Comparison of ENCODE assay signal across 19 cellular contexts in the genomic region with DNA sequence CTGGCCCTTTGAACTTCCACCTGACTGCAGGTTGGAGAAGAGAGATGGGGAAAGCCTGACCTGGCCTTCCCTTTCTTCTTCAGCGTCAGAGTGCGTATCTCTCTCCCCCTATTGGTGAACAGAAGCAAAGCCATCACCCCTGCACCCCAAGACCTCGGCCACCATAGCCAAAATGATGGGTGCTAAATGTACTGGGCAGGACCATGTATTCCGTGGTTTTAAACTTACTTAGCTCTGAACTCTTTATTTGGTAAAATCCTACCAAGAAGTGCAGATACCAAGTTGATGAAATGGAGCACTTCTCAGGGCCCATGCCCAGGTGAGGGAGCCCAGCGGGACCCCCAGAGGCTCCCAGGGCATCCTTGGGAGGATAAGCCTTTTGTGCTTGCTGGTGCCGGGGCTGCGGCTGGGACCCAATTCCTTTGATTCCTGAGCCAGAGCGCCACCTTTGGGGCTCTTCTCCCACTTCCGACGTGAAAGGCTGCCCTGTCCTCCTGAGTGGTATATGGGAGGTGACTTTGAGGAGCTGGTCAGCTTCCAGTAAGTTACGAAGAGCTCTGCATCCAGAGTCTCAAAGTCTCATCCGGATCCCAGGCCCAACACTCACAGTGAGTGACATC. TPM values are rescaled to one million over a fixed set of nuclear protein-coding genes. Genes with fewer than 3 reads are reported as not detected.
DNase-seq lines count a peak whose midpoint lies in the region; ATAC-seq, FAIRE-seq and TF ChIP-seq lines count a peak whose summit lies in the region.
"Had no signal": no experiment of that assay in that cellular context is flagged by ENCODE, and none has a peak within 500 bp of the region (broad histone marks: within the 10 kb centered on the region; RNA-seq: fewer than 3 reads in every experiment).

No MANE protein-coding gene starts in this region.

- no peak for TF ChIP-seq RAD21 in K562 (CRISPR knock-in tag; conservative IDR thresholded peaks at IDR 0.05 in 1 of 2, IDR thresholded peaks at IDR 0.05 in 1 of 2)

- POLR2A ChIA-PET in K562 (lab: Yijun Ruan, JAX), result interaction anchor here (2.2 kb wide), 1 partner anchor 11 kb away, joined by 9 read pairs; no protein-coding TSS in a partner anchor

- TF ChIP-seq POLR2A in K562 (conservative IDR thresholded peaks at IDR 0.05), result no peak

- H2AFZ ChIP-seq in K562 (ENCODE audit: low read depth, low read length), result no peak overlapping the region

- 90% methylated on average over 9 of the region's 12 CpGs for WGBS in K562 (ENCODE audit: insufficient coverage, low coverage, missing lambda C conversion rate)

- CTCF ChIA-PET in K562 (lab: Yijun Ruan, JAX; ENCODE audit: low intra/inter-chr PET ratio), result no interaction called here

- no peak overlapping the region for H3K4me3 ChIP-seq in K562
- H3K4me3 ChIP-seq: ascending aorta, thoracic aorta had no signal

- H3K9ac ChIP-seq in K562 (ENCODE audit: insufficient read depth in 1 of 2, low read depth in 2 of 2, low read length in 2 of 2), result no peak overlapping the region

- H3K27me3 Mint-ChIP-seq in IgD-negative memory B cell (no peaks in the 10 kb centered on the region), osteocyte (ENCODE audit: unreplicated experiment) (peaks cover 31% of the 10 kb centered on the region)
- H3K27me3 Mint-ChIP-seq: naive B cell had no signal

- peaks cover 10% of the 10 kb centered on the region; the same call in 1 of the 2 replicates for H4K20me1 ChIP-seq in K562 (replicated peaks; ENCODE audit: control insufficient read depth, insufficient read depth, low read length)

- H3K9me3 ChIP-seq in K562 (replicated peaks; ENCODE audit: control insufficient read depth, insufficient read depth, low read depth, low read length), result no peaks in the 10 kb centered on the region
- H3K9me3 ChIP-seq: ascending aorta, thoracic aorta had no signal

- TF ChIP-seq CTCF in K562 (IDR thresholded peaks at IDR 0.05 in 2 of 3, conservative IDR thresholded peaks at IDR 0.05 in 1 of 3; ENCODE audit: insufficient read depth in 2 of 3, low read depth in 1 of 3, low read length in 3 of 3) (0 out of 6 replicates have a peak, but pooled peaks of 1 of the 3 experiments have one; percentile 29), osteocyte (IDR thresholded peaks at IDR 0.05) (no peak)

- no peaks in the 10 kb centered on the region for H3K9me3 Mint-ChIP-seq in IgD-negative memory B cell
- H3K9me3 Mint-ChIP-seq in osteocyte (ENCODE audit: unreplicated experiment), result no peaks in the 10 kb centered on the region
- H3K9me3 Mint-ChIP-seq: naive B cell had no signal

- FAIRE-seq in K562 (lab: Jason Lieb, UNC), result no peak
- FAIRE-seq: frontal cortex, GM12891 had no signal

- H3K36me3 ChIP-seq in K562 (ENCODE audit: control insufficient read depth, insufficient read depth, low read length), result peaks cover 95% of the 10 kb centered on the region

- H3K27ac ChIP-seq in K562 (ENCODE audit: extremely low read depth, low read depth, low read length), result no peak overlapping the region
- H3K27ac ChIP-seq: ascending aorta, thoracic aorta had no signal

- intact Hi-C loops in K562 (cut with micrococcal nuclease), result no loop called here

- no peaks in the 10 kb centered on the region for H3K9me1 ChIP-seq in K562 (ENCODE audit: control insufficient read depth, insufficient read depth, low read length)

- in situ Hi-C loops in K562 (cut with MboI), result loop anchor here (25.0 kb wide), 1 partner anchor 396 kb away; no protein-coding TSS in a partner anchor

- DNase-seq in DMS53 (lab: John Stamatoyannopoulos, UW), result peak; percentile 75
- no peak for DNase-seq in DMS53 treated with DMSO at 0.1 percent for 48 hours (lab: John Stamatoyannopoulos, UW; ENCODE audit: unreplicated experiment)
- no peak for DNase-seq in K562 (ENCODE audit: extremely low read depth in 1 of 4, low spot score in 3 of 4)
- DNase-seq in osteocyte (ENCODE audit: extremely low spot score, unreplicated experiment), result peak; percentile 78
- no peak for DNase-seq in NCI-H1417 (lab: John Stamatoyannopoulos, UW)
- DNase-seq in activated effector memory CD4-positive, alpha-beta T cell treated with Interleukin-2 at 50 U/mL for 16 hours, result no peak
- DNase-seq: 8988T; Calu3; effector CD4-positive, alpha-beta T cell; naive B cell; NCI-H1105; NCI-H446 had no signal

- no peaks in the 10 kb centered on the region for H3K36me3 Mint-ChIP-seq in IgD-negative memory B cell
- H3K36me3 Mint-ChIP-seq in osteocyte (ENCODE audit: unreplicated experiment), result no peaks in the 10 kb centered on the region

- H3K4me3 Mint-ChIP-seq in IgD-negative memory B cell, result no peak overlapping the region
- no peak overlapping the region for H3K4me3 Mint-ChIP-seq in osteocyte (ENCODE audit: unreplicated experiment)

- TF ChIP-seq EP300 in K562 (IDR thresholded peaks at IDR 0.05; ENCODE audit: low read length), result no peak

- ATAC-seq in K562 (no peak; the same call in 2 of the 3 replicates), GM21381 (IDR thresholded peaks at IDR 0.05; ENCODE audit: unreplicated experiment) (no peak)

- BruUV-seq in K562 (replicated peaks; lab: Mats Ljungman, UMichigan), result no TSS peak

- no peaks in the 10 kb centered on the region; a peak in 2 of 5 replicates for H3K4me1 ChIP-seq in K562 (replicated peaks in 1 of 2; ENCODE audit: control insufficient read depth in 2 of 2, insufficient read depth in 2 of 2, low read length in 2 of 2)

- H3K4me1 Mint-ChIP-seq in IgD-negative memory B cell (peaks cover 6 to 22% (median 10%) of the 10 kb centered on the region in 3 donors), osteocyte (ENCODE audit: unreplicated experiment) (no peaks in the 10 kb centered on the region)

- H3K27me3 ChIP-seq in K562 (ENCODE audit: control insufficient read depth in 2 of 2, insufficient read depth in 2 of 2, low read length in 2 of 2), result no peaks in the 10 kb centered on the region
- H3K27me3 ChIP-seq: ascending aorta had no signal

- H3K27ac Mint-ChIP-seq in IgD-negative memory B cell (peak overlapping the region in 2 of 3 donors; percentile 16 to 32), osteocyte (ENCODE audit: unreplicated experiment) (no peak overlapping the region)

- no peak overlapping the region for H3K4me2 ChIP-seq in K562 (ENCODE audit: insufficient read depth, low read length)

- peaks cover 57% of the 10 kb centered on the region for H3K79me2 ChIP-seq in K562 (ENCODE audit: control insufficient read depth, insufficient read depth, low read length)

TF ChIP-seq in K562, 482 proteins besides CTCF, POLR2A, EP300 and RAD21 (continues in another document):
- TF ChIP-seq FUS (optimal IDR thresholded peaks at IDR 0.05; ENCODE audit: low read depth, low read length) (no peak), POLR2G (IDR thresholded peaks at IDR 0.05; ENCODE audit: low read depth, low read length) (0 out of 2 replicates have a peak, but pooled peaks have one; percentile 7), LARP7 (IDR thresholded peaks at IDR 0.05) (no peak)

RNA-seq across cellular contexts. Expression of gene CCND2, which starts 9.4 kb away (rescaled TPM):
- 11.7 TPM for polyA plus RNA-seq in IgD-negative memory B cell
- total RNA-seq in K562 (2011; cell fraction: chromatin; rRNA removed; ENCODE audit: low replicate concordance), result 52.6 and 55.6 TPM in 2 replicates
- total RNA-seq in K562 (2011; cell fraction: nucleolus; rRNA removed), result 37.4 and 40.2 TPM in 2 replicates
- total RNA-seq in K562 (2011; cell fraction: nucleoplasm; rRNA removed), result 57.5 and 64.9 TPM in 2 replicates
- total RNA-seq in K562 (2014; rRNA removed), result 39.6 and 52.1 TPM in 2 replicates
- 68.9 and 71.9 TPM in 2 replicates for total RNA-seq in K562 (2014; rRNA removed; fragmentation: Illumina TruSeq; extraction: Trizol)
- 49.7 and 53.2 TPM in 2 replicates for total RNA-seq in K562 (2015; rRNA removed; fragmentation: Illumina TruSeq; extraction: Trizol)
- 93.5 and 99.3 TPM in 2 replicates for total RNA-seq in K562 (2021)
- polyA plus RNA-seq in K562 (2011; rRNA removed), result 36.9 and 42.9 TPM in 2 replicates
- 20.5 and 35.3 TPM in 2 replicates for polyA plus RNA-seq in K562 (2011; cell fraction: cytosol; rRNA removed)
- polyA plus RNA-seq in K562 (2011; cell fraction: nucleus; rRNA removed), result 28.5 and 42.5 TPM in 2 replicates
- polyA plus RNA-seq in K562 (2012), result 12.1 and 12.4 TPM in 2 replicates
- 12.6 and 13.6 TPM in 2 replicates for polyA plus RNA-seq in K562 (2014; fragmentation: Illumina TruSeq; extraction: Trizol)
- 10 to 100 TPM; 13.7 to 47.6 TPM for polyA plus RNA-seq in K562 (2014; fragmentation: Nextera tagmentation; extraction: Ambion mirVana)
- 30.3 and 33.2 TPM in 2 replicates for polyA plus RNA-seq in K562 (2014; rRNA removed)
- polyA minus RNA-seq in K562 (2011; rRNA and poly(A)+ RNA removed), result 109 and 119 TPM in 2 replicates
- polyA minus RNA-seq in K562 (2011; cell fraction: cytosol; rRNA and poly(A)+ RNA removed), result 68.1 and 69.3 TPM in 2 replicates
- polyA minus RNA-seq in K562 (2011; cell fraction: nucleus; rRNA and poly(A)+ RNA removed), result 21.5 and 41.5 TPM in 2 replicates
- 9.8 and 12.6 TPM in 2 replicates for total RNA-seq in osteocyte
- total RNA-seq: RPMI7951 had no signal

RNA-seq across cellular contexts. Expression of gene TIGAR, which starts 38.0 kb away (rescaled TPM):
- polyA plus RNA-seq in IgD-negative memory B cell, result 5.2 TPM
- 0.86 TPM in 2 replicates for total RNA-seq in K562 (2011; cell fraction: chromatin; rRNA removed; ENCODE audit: low replicate concordance)
- 0.66 and 0.67 TPM in 2 replicates for total RNA-seq in K562 (2011; cell fraction: nucleolus; rRNA removed)
- 0.84 and 0.88 TPM in 2 replicates for total RNA-seq in K562 (2011; cell fraction: nucleoplasm; rRNA removed)
- not detected in 2 replicates for total RNA-seq in K562 (2014; rRNA removed)
- total RNA-seq in K562 (2014; rRNA removed; fragmentation: Illumina TruSeq; extraction: Trizol), result 0.38 TPM in 1 of 2 replicates, not detected in the other
- total RNA-seq in K562 (2015; rRNA removed; fragmentation: Illumina TruSeq; extraction: Trizol), result 0.11 TPM in 2 replicates
- total RNA-seq in K562 (2021), result 0.07 and 1.0 TPM in 2 replicates
- 0.11 and 0.61 TPM in 2 replicates for polyA plus RNA-seq in K562 (2011; rRNA removed)
- polyA plus RNA-seq in K562 (2011; cell fraction: cytosol; rRNA removed), result 0.06 and 0.19 TPM in 2 replicates
- polyA plus RNA-seq in K562 (2011; cell fraction: nucleus; rRNA removed), result 0.11 and 0.14 TPM in 2 replicates
- 0.03 and 0.48 TPM in 2 replicates for polyA plus RNA-seq in K562 (2012)
- 0.28 and 0.33 TPM in 2 replicates for polyA plus RNA-seq in K562 (2014; fragmentation: Illumina TruSeq; extraction: Trizol)
- polyA plus RNA-seq in K562 (2014; fragmentation: Nextera tagmentation; extraction: Ambion mirVana), result under 1 TPM; 0.50 to 0.63 TPM
- 0.04 and 0.53 TPM in 2 replicates for polyA plus RNA-seq in K562 (2014; rRNA removed)
- polyA minus RNA-seq in K562 (2011; rRNA and poly(A)+ RNA removed), result 0.15 and 0.42 TPM in 2 replicates
- polyA minus RNA-seq in K562 (2011; cell fraction: cytosol; rRNA and poly(A)+ RNA removed), result not detected in 2 replicates
- 0.27 and 0.44 TPM in 2 replicates for polyA minus RNA-seq in K562 (2011; cell fraction: nucleus; rRNA and poly(A)+ RNA removed)
- total RNA-seq in osteocyte, result 16.6 and 19.9 TPM in 2 replicates

Comparison
In these comparisons a context has a peak if more than half of its experiments do, and no peak if none do; other contexts are left out.
1. DNase-seq: peak in DMS53 (single experiment) and osteocyte (single experiment); none in DMS53 treated with DMSO at 0.1 percent for 48 hours (single experiment), K562 (0 of 4), NCI-H1417 (0 of 3) and activated effector memory CD4-positive, alpha-beta T cell treated with Interleukin-2 at 50 U/mL for 16 hours (single experiment).